Comparison of ENCODE assay signal across 18 cellular contexts in genomic region chr5:137192293-137192743, GRCh38.
A peak's percentile ranks its signal among the peaks of the same experiment; 100 is the strongest.
DNase-seq lines count a peak whose midpoint lies in the region; ATAC-seq and TF ChIP-seq lines count a peak whose summit lies in the region.
"Had no signal": no experiment of that assay in that cellular context is flagged by ENCODE, and none has a peak within 500 bp of the region (broad histone marks: within the 10 kb centered on the region; RNA-seq: fewer than 3 reads in every experiment).

No MANE protein-coding gene starts in this region.

- no peak overlapping the region for H2BK120ac ChIP-seq in H9 (ENCODE audit: low read depth, low read length, poor library complexity, severe bottlenecking)

- H3K4me1 ChIP-seq in H9 (ENCODE audit: insufficient read depth, low read length), result no peaks in the 10 kb centered on the region
- H3K4me1 ChIP-seq: vagina had no signal

- H3K9me3 ChIP-seq in H9 (ENCODE audit: control insufficient read depth, low read depth, low read length), result no peaks in the 10 kb centered on the region
- H3K9me3 ChIP-seq: vagina had no signal

- no peaks in the 10 kb centered on the region for H3K79me2 ChIP-seq in H9 (ENCODE audit: insufficient read depth, low read length)

- H3K27me3 ChIP-seq in H9 (ENCODE audit: insufficient read depth, low read length), result no peaks in the 10 kb centered on the region
- H3K27me3 ChIP-seq: vagina had no signal

- no peak overlapping the region for H3K4ac ChIP-seq in H9 (ENCODE audit: low read depth, low read length)

- H4K20me1 ChIP-seq in H9 (ENCODE audit: control insufficient read depth, insufficient read depth, insufficient read length), result no peaks in the 10 kb centered on the region

- H3K18ac ChIP-seq in H9 (ENCODE audit: insufficient read length, low read depth, low read length), result no peak overlapping the region

- H3K4me3 Mint-ChIP-seq in H9, result no peak overlapping the region
- H3K4me3 Mint-ChIP-seq: activated naive CD4-positive, alpha-beta T cell treated with anti-CD3 and anti-CD28 coated beads for 36 hours; CD8-positive, alpha-beta memory T cell; neural crest cell; stimulated activated naive B cell treated with anti-CD40 and anti-IgM and Interleukin-4, amounts not matched to agents 10 μg/mL and 1 μg/mL and 100 μg/mL, for 72 hours; WTC11 had no signal

- H3K4me2 ChIP-seq in H9 (ENCODE audit: insufficient read depth, insufficient read length, low read length), result no peak overlapping the region

- no peak for ATAC-seq in GM21576 (IDR thresholded peaks at IDR 0.05; ENCODE audit: unreplicated experiment)
- ATAC-seq: sciatic nerve; stimulated activated naive B cell treated with anti-CD40 and anti-IgM and Interleukin-4, amounts not matched to agents 10 μg/mL and 1 μg/mL and 100 μg/mL, for 72 hours; WTC11 had no signal

- no peak overlapping the region for H3K4me3 ChIP-seq in cardiac fibroblast (replicated peaks in 1 of 2; ENCODE audit: low read depth in 2 of 2, low read length in 2 of 2)
- H3K4me3 ChIP-seq: lung, vagina had no signal

- DNase-seq in EL (peak; percentile 65), NCI-H2029 (lab: John Stamatoyannopoulos, UW) (peak; percentile 53), cardiac fibroblast (ENCODE audit: low read depth in 2 of 2) (peak; percentile 19 to 69), pulmonary artery endothelial cell (ENCODE audit: low read depth, low spot score) (peak; percentile 3), H9 (no peak), NCI-H526 treated with DMSO at 0.1 percent for 48 hours (lab: John Stamatoyannopoulos, UW) (no peak), HuH-7.5 (ENCODE audit: low spot score) (no peak)
- DNase-seq: activated naive CD4-positive, alpha-beta T cell treated with anti-CD3 and anti-CD28 coated beads for 36 hours; CD8-positive, alpha-beta memory T cell; cerebellar nuclear complex; stimulated activated naive B cell treated with anti-CD40 and anti-IgM and Interleukin-4, amounts not matched to agents 10 μg/mL and 1 μg/mL and 100 μg/mL, for 72 hours had no signal

- H4K91ac ChIP-seq in H9 (ENCODE audit: insufficient read length, low read depth, low read length), result no peak overlapping the region

- H3K36me3 Mint-ChIP-seq in H9 (ENCODE audit: insufficient read depth in 1 of 3, low read depth in 3 of 3), result no peaks in the 10 kb centered on the region
- H3K36me3 Mint-ChIP-seq: CD8-positive, alpha-beta memory T cell; stimulated activated naive B cell treated with anti-CD40 and anti-IgM and Interleukin-4, amounts not matched to agents 10 μg/mL and 1 μg/mL and 100 μg/mL, for 72 hours; WTC11 had no signal

- no peaks in the 10 kb centered on the region for H3K23me2 ChIP-seq in H9 (ENCODE audit: insufficient read length, low read depth, low read length, poor library complexity, severe bottlenecking)

- no peak overlapping the region for H3K14ac ChIP-seq in H9 (ENCODE audit: insufficient read depth, low read length)

- no peak overlapping the region for H3K56ac ChIP-seq in H9 (ENCODE audit: insufficient read length, low read depth, low read length)

- H3K27ac ChIP-seq in H9 (ENCODE audit: insufficient read length, low read depth, low read length), result no peak overlapping the region
- H3K27ac ChIP-seq: HL-60, vagina had no signal

- H3K4me1 Mint-ChIP-seq in H9, result peaks cover 0 to 4% of the 10 kb centered on the region in 2 experiments; a peak in 2 of 4 replicates
- H3K4me1 Mint-ChIP-seq: CD8-positive, alpha-beta memory T cell; neural crest cell; stimulated activated naive B cell treated with anti-CD40 and anti-IgM and Interleukin-4, amounts not matched to agents 10 μg/mL and 1 μg/mL and 100 μg/mL, for 72 hours; WTC11 had no signal

- H3K9me3 Mint-ChIP-seq in H9, result no peaks in the 10 kb centered on the region
- H3K9me3 Mint-ChIP-seq: activated naive CD4-positive, alpha-beta T cell treated with anti-CD3 and anti-CD28 coated beads for 36 hours; neural crest cell; WTC11 had no signal

- H4K5ac ChIP-seq in H9 (ENCODE audit: insufficient read length, low read depth, low read length), result no peak overlapping the region

- H3K27me3 Mint-ChIP-seq in H9 (ENCODE audit: low read depth), result peaks cover 4% of the 10 kb centered on the region; the same call in 1 of the 2 replicates
- H3K27me3 Mint-ChIP-seq: stimulated activated naive B cell treated with anti-CD40 and anti-IgM and Interleukin-4, amounts not matched to agents 10 μg/mL and 1 μg/mL and 100 μg/mL, for 72 hours had no signal

- H3K23ac ChIP-seq in H9 (ENCODE audit: insufficient read length, low read depth, low read length), result no peak overlapping the region

- no peak overlapping the region for H2AFZ ChIP-seq in H9 (ENCODE audit: low read length)

- H3K27ac Mint-ChIP-seq in H9, result no peak overlapping the region
- H3K27ac Mint-ChIP-seq: activated naive CD4-positive, alpha-beta T cell treated with anti-CD3 and anti-CD28 coated beads for 36 hours; CD8-positive, alpha-beta memory T cell; stimulated activated naive B cell treated with anti-CD40 and anti-IgM and Interleukin-4, amounts not matched to agents 10 μg/mL and 1 μg/mL and 100 μg/mL, for 72 hours; WTC11 had no signal

- no peak overlapping the region for H3K9ac ChIP-seq in H9 (ENCODE audit: extremely low read depth, insufficient read length, low read length)

- H2AK5ac ChIP-seq in H9 (ENCODE audit: insufficient read length, low read length), result no peak overlapping the region

- no peak overlapping the region for H2BK15ac ChIP-seq in H9 (ENCODE audit: low read depth, low read length)

- no peak overlapping the region for H3T11ph ChIP-seq in H9 (ENCODE audit: low read length)

- no peak overlapping the region for H4K8ac ChIP-seq in H9 (replicated peaks; ENCODE audit: insufficient read length, low read depth, low read length)

- WGBS in H9 (ENCODE audit: extremely low coverage, insufficient read length, low lambda C conversion rate), result no CpG with 5 or more reads among the region's 3 CpGs

- no peaks in the 10 kb centered on the region for H3K79me1 ChIP-seq in H9 (ENCODE audit: insufficient read depth, low read depth, low read length, poor library complexity, severe bottlenecking)

- H2BK5ac ChIP-seq in H9 (ENCODE audit: insufficient read length, low read length), result no peak overlapping the region

- H2BK20ac ChIP-seq in H9 (ENCODE audit: low read depth, low read length, poor library complexity, severe bottlenecking), result no peak overlapping the region

- H2BK12ac ChIP-seq in H9 (ENCODE audit: insufficient read length, low read depth, low read length), result no peak overlapping the region

- TF ChIP-seq CTCF in cardiac fibroblast (IDR thresholded peaks at IDR 0.05; ENCODE audit: low read depth, low read length), result no peak
- TF ChIP-seq CTCF in H9 (conservative IDR thresholded peaks at IDR 0.05), result no peak

Comparison
In these comparisons a context has a peak if more than half of its experiments do, and no peak if none do; other contexts are left out.
1. DNase-seq: peak in EL (single experiment), NCI-H2029 (single experiment), cardiac fibroblast (2 of 2) and pulmonary artery endothelial cell (single experiment); none in H9 (single experiment), NCI-H526 treated with DMSO at 0.1 percent for 48 hours (single experiment) and HuH-7.5 (single experiment).